10 cellular contexts compared by ENCODE assay signal in genomic region chr1:94384485-94385353, GRCh38. TPM values are rescaled to one million over a fixed set of nuclear protein-coding genes. Genes with fewer than 3 reads are reported as not detected.
DNase-seq lines count a peak whose midpoint lies in the region; ATAC-seq, FAIRE-seq and TF ChIP-seq lines count a peak whose summit lies in the region.
"Had no signal": no experiment of that assay in that cellular context is flagged by ENCODE, and none has a peak within 500 bp of the region (broad histone marks: within the 10 kb centered on the region; RNA-seq: fewer than 3 reads in every experiment).

No MANE protein-coding gene starts in this region.

- peak; percentile 29 for DNase-seq in stimulated activated CD4-positive, alpha-beta T cell treated with anti-CD3 and anti-CD28 coated beads, Interleukin-1b, Interleukin-23, amount 100 ng/mL, for 48 hours
- DNase-seq in stimulated activated CD4-positive, alpha-beta T cell treated with anti-CD3 and anti-CD28 coated beads, Interleukin-2, amount 100 ng/mL, for 48 hours, result no peak
- DNase-seq in SW480 (ENCODE audit: low spot score) (peak; percentile 7), kidney (no peak), upper lobe of right lung (peak; percentile 66), suprapubic skin (ENCODE audit: low spot score in 2 of 2) (no peak), NCI-H226 (no peak), NCI-H345 (lab: John Stamatoyannopoulos, UW) (no peak)
- DNase-seq: SW 1271 had no signal

- peak overlapping the region in 1 of 2 donors; percentile 17 for H3K9ac ChIP-seq in kidney (ENCODE audit: low read length in 2 of 2)

- H3K27me3 ChIP-seq in upper lobe of right lung (no peaks in the 10 kb centered on the region), suprapubic skin (no peaks in the 10 kb centered on the region)

- H3K4me3 ChIP-seq in kidney (ENCODE audit: low read length in 2 of 2) (peak overlapping the region; percentile 3 to 8), upper lobe of right lung (no peak overlapping the region), suprapubic skin (no peak overlapping the region)

- ATAC-seq in upper lobe of right lung, result peak; percentile 83

- H3K4me1 ChIP-seq in kidney (ENCODE audit: control insufficient read depth in 1 of 2, insufficient read depth in 1 of 2, low read depth in 1 of 2, low read length in 2 of 2), result peaks cover 14 to 34% of the 10 kb centered on the region in 2 donors
- H3K4me1 ChIP-seq in upper lobe of right lung, result no peaks in the 10 kb centered on the region
- peaks cover 17% of the 10 kb centered on the region for H3K4me1 ChIP-seq in suprapubic skin

- WGBS in suprapubic skin, result 48% methylated on average over 4 of the region's 4 CpGs

- H3K27ac ChIP-seq in kidney (ENCODE audit: low read depth in 2 of 2, low read length in 2 of 2), result peak overlapping the region; percentile 75 to 79
- peak overlapping the region; percentile 56 for H3K27ac ChIP-seq in upper lobe of right lung
- H3K27ac ChIP-seq in suprapubic skin, result no peak overlapping the region

- H3K9me3 ChIP-seq in kidney (ENCODE audit: control insufficient read depth in 1 of 2, low read length in 2 of 2) (no peaks in the 10 kb centered on the region), upper lobe of right lung (no peaks in the 10 kb centered on the region), suprapubic skin (no peaks in the 10 kb centered on the region)

- TF ChIP-seq EP300 in suprapubic skin (IDR thresholded peaks at IDR 0.05), result no peak

- no peak for TF ChIP-seq POLR2A in suprapubic skin (IDR thresholded peaks at IDR 0.05)

- no peak for TF ChIP-seq CTCF in kidney (IDR thresholded peaks at IDR 0.05; ENCODE audit: borderline replicate concordance, extremely low read depth, insufficient read depth)
- TF ChIP-seq CTCF in upper lobe of right lung (IDR thresholded peaks at IDR 0.05), result no peak
- TF ChIP-seq CTCF in suprapubic skin (IDR thresholded peaks at IDR 0.05), result no peak

- H3K36me3 ChIP-seq in kidney (ENCODE audit: control insufficient read depth in 1 of 2, insufficient read depth in 2 of 2, low read length in 2 of 2), result no peaks in the 10 kb centered on the region
- no peaks in the 10 kb centered on the region for H3K36me3 ChIP-seq in upper lobe of right lung
- H3K36me3 ChIP-seq in suprapubic skin, result no peaks in the 10 kb centered on the region

- no peak for FAIRE-seq in kidney (lab: Jason Lieb, UNC)
- FAIRE-seq: G401.6 had no signal

- intact Hi-C loops in kidney (cut with DNase I), result no loop called here
- intact Hi-C loops in upper lobe of right lung (cut with DNase I), result no loop called here

RNA-seq across cellular contexts. Expression of gene ABCD3, which starts 33.5 kb away (rescaled TPM):
- total RNA-seq in kidney, result 65.1 TPM
- 43.2 TPM for polyA plus RNA-seq in kidney (ENCODE audit: insufficient read depth, low read depth, low replicate concordance)
- 50.9 TPM for total RNA-seq in upper lobe of right lung
- 10 to 100 TPM; 27.6 to 46.5 (median 39.8) TPM for total RNA-seq in suprapubic skin

Comparison
In these comparisons a context has a peak if more than half of its experiments do, and no peak if none do; other contexts are left out.
1. DNase-seq: peak in stimulated activated CD4-positive, alpha-beta T cell treated with anti-CD3 and anti-CD28 coated beads, Interleukin-1b, Interleukin-23, amount 100 ng/mL, for 48 hours (single experiment), SW480 (single experiment) and upper lobe of right lung (single experiment); none in stimulated activated CD4-positive, alpha-beta T cell treated with anti-CD3 and anti-CD28 coated beads, Interleukin-2, amount 100 ng/mL, for 48 hours (0 of 2), kidney (single experiment), suprapubic skin (0 of 2), NCI-H226 (single experiment) and NCI-H345 (single experiment).
2. H3K4me3 ChIP-seq: peak in kidney (2 of 2); none in upper lobe of right lung (single experiment) and suprapubic skin (single experiment).